Comparison of ENCODE assay signal across 9 cellular contexts in the genomic region with DNA sequence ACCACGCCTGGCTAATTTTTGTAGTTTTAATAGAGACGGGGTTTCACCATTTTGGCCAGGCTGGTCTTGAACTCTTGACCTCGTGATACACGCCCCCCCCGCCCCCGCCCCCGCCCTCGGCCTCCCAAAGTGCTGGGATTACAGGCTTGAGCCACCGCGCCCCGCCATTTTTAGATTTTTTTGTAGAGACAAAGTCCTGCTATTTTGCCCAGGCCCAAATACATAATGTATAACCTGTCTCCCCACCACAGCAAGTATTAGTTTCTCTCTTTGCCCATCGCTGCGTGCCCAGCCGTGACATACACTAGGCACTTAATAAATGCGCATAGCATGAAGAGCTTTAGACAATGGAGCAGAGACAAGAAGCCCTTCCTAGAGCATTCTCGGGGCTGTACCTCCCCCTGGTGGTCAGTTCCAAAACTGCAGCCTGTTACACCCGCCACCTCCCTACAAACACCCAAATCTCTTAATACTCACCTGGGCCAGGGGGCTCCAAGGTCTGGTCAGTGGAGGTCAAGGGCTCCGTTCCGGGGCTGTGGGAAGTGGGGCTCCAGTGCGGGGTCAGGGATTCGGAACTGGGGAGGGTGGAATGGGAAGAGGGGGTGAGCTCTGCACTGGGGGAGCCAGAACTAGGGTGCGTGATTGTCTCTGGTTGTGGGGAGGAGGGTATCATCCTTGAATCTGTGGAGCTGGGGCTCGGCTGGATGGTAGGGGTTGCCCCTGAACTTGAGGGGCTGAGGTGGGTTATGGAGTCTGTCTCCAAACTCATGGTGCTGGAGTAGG. TPM values are rescaled to one million over a fixed set of nuclear protein-coding genes. Genes with fewer than 3 reads are reported as not detected.
DNase-seq lines count a peak whose midpoint lies in the region; ATAC-seq, FAIRE-seq and TF ChIP-seq lines count a peak whose summit lies in the region.
"Had no signal": no experiment of that assay in that cellular context is flagged by ENCODE, and none has a peak within 500 bp of the region (broad histone marks: within the 10 kb centered on the region; RNA-seq: fewer than 3 reads in every experiment).

No MANE protein-coding gene starts in this region.

- peak; percentile 15 for ATAC-seq in foreskin keratinocyte
- no peak for ATAC-seq in omental fat pad (ENCODE audit: low FRiP score)
- ATAC-seq in HG02938 (IDR thresholded peaks at IDR 0.05; ENCODE audit: unreplicated experiment), result no peak

- no peaks in the 10 kb centered on the region for H3K36me3 ChIP-seq in thyroid gland

- H3K4me3 ChIP-seq in thyroid gland (replicated peaks in 1 of 3), result no peak overlapping the region

- H3K9me3 ChIP-seq in thyroid gland, result no peaks in the 10 kb centered on the region

- H3K4me1 ChIP-seq in foreskin keratinocyte (peaks cover 3% of the 10 kb centered on the region), thyroid gland (peaks cover 21 to 39% of the 10 kb centered on the region in 2 donors)

- DNase-seq in D721Med (ENCODE audit: insufficient read length, low spot score) (peak; percentile 72), KG1 (lab: John Stamatoyannopoulos, UW) (peak; percentile 75), RKO (ENCODE audit: low spot score) (peak; percentile 75), foreskin keratinocyte (peak in 1 of 2 donors; percentile 42), omental fat pad (ENCODE audit: low spot score) (peak; percentile 84), thyroid gland (peak; percentile 66 to 72)
- DNase-seq in activated T-helper 1 cell treated with anti-CD3 and anti-CD28 coated beads, Interleukin-2, amount 50 U/mL, for 16 hours (ENCODE audit: low read depth in 1 of 2, low spot score in 1 of 2), result peak; percentile 68 to 81

- peak; percentile 84 for TF ChIP-seq CTCF in D721Med (IDR thresholded peaks at IDR 0.05; ENCODE audit: insufficient read depth, missing control alignments)
- peak; percentile 93 for TF ChIP-seq CTCF in foreskin keratinocyte (conservative IDR thresholded peaks at IDR 0.05)
- peak in 2 of 3 donors; percentile 83 to 94 for TF ChIP-seq CTCF in omental fat pad (IDR thresholded peaks at IDR 0.05)
- peak; percentile 93 to 97 (median 94) for TF ChIP-seq CTCF in thyroid gland (IDR thresholded peaks at IDR 0.05)

- H3K27me3 ChIP-seq in foreskin keratinocyte (no peaks in the 10 kb centered on the region), thyroid gland (no peaks in the 10 kb centered on the region)

- FAIRE-seq in D721Med (lab: Jason Lieb, UNC), result no peak

- H3K27ac ChIP-seq in foreskin keratinocyte (no peak overlapping the region), thyroid gland (no peak overlapping the region)

- no peak for TF ChIP-seq POLR2A in thyroid gland (IDR thresholded peaks at IDR 0.05)

- intact Hi-C loops in thyroid gland (cut with DNase I), result loop anchor here (5.0 to 10.0 kb wide), 3 partner anchors 39 to 163 kb away; a partner anchor contains a TSS

- WGBS in thyroid gland, 2 donors, result 20 to 23% methylated on average over 18 to 23 of the region's 23 CpGs

RNA-seq across cellular contexts. Expression of a gene that starts 22.5 kb away (rescaled TPM):
- 0.03 and 0.04 TPM in 2 replicates for total RNA-seq in foreskin keratinocyte
- polyA plus RNA-seq in foreskin keratinocyte, result not detected in 2 replicates
- 10 to 100 TPM in 2 of 4 donors, 1 to 10 TPM in 2; 1.7 to 15.9 (median 7.4) TPM for total RNA-seq in omental fat pad
- 10 to 100 TPM in 1 of 4 donors, 1 to 10 TPM in 3; 5.7 to 17.0 (median 8.9) TPM for total RNA-seq in thyroid gland

RNA-seq across cellular contexts. Expression of a gene that starts 25.5 kb away (rescaled TPM):
- total RNA-seq in foreskin keratinocyte (not detected in 2 replicates), omental fat pad (1 to 10 TPM in 1 of 4 donors, under 1 TPM in 2, not detected in 1; 0.12 to 1.5 (median 0.63) TPM), thyroid gland (1 to 10 TPM in 1 of 4 donors, under 1 TPM in 2, not detected in 1; 0.27 to 1.4 (median 0.92) TPM)
- not detected in 2 replicates for polyA plus RNA-seq in foreskin keratinocyte
- total RNA-seq: activated CD8-positive, alpha-beta memory T cell treated with anti-CD3 and anti-CD28 coated beads for 36 hours had no signal

RNA-seq across cellular contexts. Expression of a gene that starts 29.6 kb away (rescaled TPM):
- total RNA-seq in foreskin keratinocyte (35.0 and 36.9 TPM in 2 replicates), omental fat pad (100 to 1,000 TPM; 398 to 859 (median 623) TPM), thyroid gland (100 to 1,000 TPM; 193 to 394 (median 316) TPM)
- polyA plus RNA-seq in foreskin keratinocyte, result 47.1 and 47.7 TPM in 2 replicates

RNA-seq across cellular contexts. Expression of a gene that starts 47.9 kb away (rescaled TPM):
- 0.68 and 0.85 TPM in 2 replicates for total RNA-seq in foreskin keratinocyte
- polyA plus RNA-seq in foreskin keratinocyte, result 0.84 and 1.5 TPM in 2 replicates
- total RNA-seq in omental fat pad, result 1 to 10 TPM in 1 of 4 donors, under 1 TPM in 1, not detected in 2; 0.63 to 2.0 TPM
- total RNA-seq in thyroid gland, result 1 to 10 TPM in 2 of 4 donors, under 1 TPM in 1, not detected in 1; 0.40 to 2.5 (median 2.0) TPM

RNA-seq across cellular contexts. Expression of a gene that starts 58.8 kb away (rescaled TPM):
- total RNA-seq in foreskin keratinocyte, result 24.5 and 26.9 TPM in 2 replicates
- 37.0 and 39.4 TPM in 2 replicates for polyA plus RNA-seq in foreskin keratinocyte
- 10 to 100 TPM; 19.6 to 29.7 (median 22.5) TPM for total RNA-seq in omental fat pad
- 10 to 100 TPM in 3 of 4 donors, 1 to 10 TPM in 1; 4.7 to 57.7 (median 29.3) TPM for total RNA-seq in thyroid gland
